ENCODE assay signal across 8 cellular contexts in genomic region chr9:31232485-31232884, GRCh38.
"Had no signal": no experiment of that assay in that cellular context is flagged by ENCODE, and none has a peak within 500 bp of the region (broad histone marks: within the 10 kb centered on the region; RNA-seq: fewer than 3 reads in every experiment).

No MANE protein-coding gene starts in this region.

- DNase-seq: GDM1, GF-D8 had no signal

- H3K4me3 ChIP-seq: GM12878 had no signal

- ATAC-seq: GM12878 had no signal

- FAIRE-seq: G401.6, GM12878, GM12891, GM12892, GM18507, GM19239 had no signal
